8 cellular contexts compared by ENCODE assay signal in genomic region chr5:81787843-81788242, GRCh38. TPM values are rescaled to one million over a fixed set of nuclear protein-coding genes. Genes with fewer than 3 reads are reported as not detected.
DNase-seq lines count a peak whose midpoint lies in the region; ATAC-seq and TF ChIP-seq lines count a peak whose summit lies in the region.

No MANE protein-coding gene starts in this region.

- H3K27ac ChIP-seq in KOPT-K1 (ENCODE audit: low read depth, low read length, poor library complexity, severe bottlenecking) (peak overlapping the region; percentile 18), mesenchymal stem cell (ENCODE audit: low read length, poor library complexity, severe bottlenecking) (no peak overlapping the region)

- H2BK12ac ChIP-seq in mesenchymal stem cell (ENCODE audit: low read length in 2 of 2) = no peak overlapping the region

- H3K4me3 ChIP-seq in choroid plexus epithelial cell (ENCODE audit: low read depth, low read length) = no peak overlapping the region
- no peak overlapping the region for H3K4me3 ChIP-seq in mesenchymal stem cell (ENCODE audit: insufficient read depth in 1 of 2, low read depth in 1 of 2, low read length in 2 of 2)

- no peak overlapping the region for H2BK5ac ChIP-seq in mesenchymal stem cell (ENCODE audit: low read depth, low read length, poor library complexity, severe bottlenecking)

- no peak overlapping the region for H2BK15ac ChIP-seq in mesenchymal stem cell (ENCODE audit: low read depth, poor library complexity, severe bottlenecking)

- peak overlapping the region; percentile 18 for H3K9ac ChIP-seq in mesenchymal stem cell (ENCODE audit: low read length)

- H3K23ac ChIP-seq in mesenchymal stem cell (ENCODE audit: low read length in 2 of 2) = no peak overlapping the region

- H3K36me3 Mint-ChIP-seq in activated CD4-positive, alpha-beta memory T cell treated with anti-CD3 and anti-CD28 coated beads for 36 hours = no peaks in the 10 kb centered on the region
- H3K36me3 Mint-ChIP-seq in naive thymus-derived CD8-positive, alpha-beta T cell = no peaks in the 10 kb centered on the region

- no peak overlapping the region for H4K91ac ChIP-seq in mesenchymal stem cell (ENCODE audit: low read length)

- H3K4ac ChIP-seq in mesenchymal stem cell (ENCODE audit: low read depth in 1 of 2, low read length in 2 of 2) = no peak overlapping the region

- ATAC-seq in naive thymus-derived CD8-positive, alpha-beta T cell = no peak

- 17% methylated on average over 3 of the region's 3 CpGs for WGBS in mesenchymal stem cell

- CTCF ChIA-PET in activated CD4-positive, alpha-beta memory T cell treated with anti-CD3 and anti-CD28 coated beads for 36 hours (lab: Charles Lee) = no interaction called here

- POLR2A ChIA-PET in activated CD4-positive, alpha-beta memory T cell treated with anti-CD3 and anti-CD28 coated beads for 36 hours (lab: Charles Lee) = no interaction called here
- POLR2A ChIA-PET in naive thymus-derived CD8-positive, alpha-beta T cell (lab: Charles Lee) = no interaction called here

- no peaks in the 10 kb centered on the region for H3K27me3 ChIP-seq in mesenchymal stem cell (ENCODE audit: control insufficient read depth in 1 of 2, insufficient read depth in 1 of 2, low read length in 2 of 2)

- no peak overlapping the region for H3K4me3 Mint-ChIP-seq in activated CD4-positive, alpha-beta memory T cell treated with anti-CD3 and anti-CD28 coated beads for 36 hours
- H3K4me3 Mint-ChIP-seq in naive thymus-derived CD8-positive, alpha-beta T cell = no peak overlapping the region

- no peaks in the 10 kb centered on the region for H3K79me1 ChIP-seq in mesenchymal stem cell (replicated peaks; ENCODE audit: low read length, poor library complexity, severe bottlenecking)

- DNase-seq in A172 (ENCODE audit: low spot score) (peak; percentile 16), choroid plexus epithelial cell (ENCODE audit: low read depth) (peak; percentile 85), mesenchymal stem cell (peak; percentile 88), NCI-H2029 (lab: John Stamatoyannopoulos, UW) (no peak), NCI-H345 treated with DMSO at 0.1 percent for 48 hours (lab: John Stamatoyannopoulos, UW; ENCODE audit: unreplicated experiment) (no peak)
- DNase-seq in activated CD4-positive, alpha-beta memory T cell treated with anti-CD3 and anti-CD28 coated beads for 36 hours = no peak
- DNase-seq in naive thymus-derived CD8-positive, alpha-beta T cell = no peak

- H3K14ac ChIP-seq in mesenchymal stem cell (ENCODE audit: low read length in 2 of 2) = no peak overlapping the region

- intact Hi-C loops in activated CD4-positive, alpha-beta memory T cell treated with anti-CD3 and anti-CD28 coated beads for 36 hours (cut with micrococcal nuclease) = no loop called here

- TF ChIP-seq CTCF in choroid plexus epithelial cell (conservative IDR thresholded peaks at IDR 0.05; ENCODE audit: low read depth, low read length) = no peak

- H3K9me3 Mint-ChIP-seq in activated CD4-positive, alpha-beta memory T cell treated with anti-CD3 and anti-CD28 coated beads for 36 hours = no peaks in the 10 kb centered on the region
- no peaks in the 10 kb centered on the region for H3K9me3 Mint-ChIP-seq in naive thymus-derived CD8-positive, alpha-beta T cell

- H3K9me3 ChIP-seq in KOPT-K1 (ENCODE audit: insufficient read depth, low read length, poor library complexity, severe bottlenecking) (no peaks in the 10 kb centered on the region), mesenchymal stem cell (ENCODE audit: control insufficient read depth, low read length) (no peaks in the 10 kb centered on the region)

- no peak overlapping the region for H2BK120ac ChIP-seq in mesenchymal stem cell (ENCODE audit: low read depth, low read length)

- H3K4me1 ChIP-seq in mesenchymal stem cell (ENCODE audit: control insufficient read depth, insufficient read depth, low read depth, low read length) = no peaks in the 10 kb centered on the region

- H3K36me3 ChIP-seq in KOPT-K1 (ENCODE audit: insufficient read depth, low read length) = no peaks in the 10 kb centered on the region
- no peaks in the 10 kb centered on the region for H3K36me3 ChIP-seq in mesenchymal stem cell (ENCODE audit: control insufficient read depth in 1 of 2, insufficient read depth in 2 of 2, low read depth in 1 of 2, low read length in 2 of 2)

- no peak overlapping the region for H2AFZ ChIP-seq in mesenchymal stem cell (ENCODE audit: low read depth, low read length)

- peaks cover 7% of the 10 kb centered on the region for H3K4me1 Mint-ChIP-seq in activated CD4-positive, alpha-beta memory T cell treated with anti-CD3 and anti-CD28 coated beads for 36 hours (ENCODE audit: low read depth)
- H3K4me1 Mint-ChIP-seq in naive thymus-derived CD8-positive, alpha-beta T cell = peaks cover 9 to 16% (median 13%) of the 10 kb centered on the region in 4 donors

- H3K27ac Mint-ChIP-seq in activated CD4-positive, alpha-beta memory T cell treated with anti-CD3 and anti-CD28 coated beads for 36 hours = no peak overlapping the region
- H3K27ac Mint-ChIP-seq in naive thymus-derived CD8-positive, alpha-beta T cell = no peak overlapping the region

- H2AK5ac ChIP-seq in mesenchymal stem cell (ENCODE audit: low read length, severe bottlenecking) = no peak overlapping the region

- H3K27me3 Mint-ChIP-seq in activated CD4-positive, alpha-beta memory T cell treated with anti-CD3 and anti-CD28 coated beads for 36 hours = no peaks in the 10 kb centered on the region
- H3K27me3 Mint-ChIP-seq in naive thymus-derived CD8-positive, alpha-beta T cell = no peaks in the 10 kb centered on the region

- H3K4me2 ChIP-seq in mesenchymal stem cell (ENCODE audit: low read length, poor library complexity, severe bottlenecking) = no peak overlapping the region

- peak overlapping the region in 1 of 2 experiments; percentile 52 for H3K18ac ChIP-seq in mesenchymal stem cell (ENCODE audit: low read depth in 1 of 2, low read length in 2 of 2)

- no peak overlapping the region for H4K8ac ChIP-seq in mesenchymal stem cell (ENCODE audit: low read length)

RNA-seq across cellular contexts. Expression of gene SSBP2, which starts 36.9 kb away (rescaled TPM):
- total RNA-seq in A172 (2014; rRNA removed; shearing (Covaris generic)) = 11.9 and 12.4 TPM in 2 replicates
- polyA plus RNA-seq in mesenchymal stem cell (2013, experiment 1 of 2) = 18.3 TPM
- 17.5 TPM for polyA plus RNA-seq in mesenchymal stem cell (2013, experiment 2 of 2)
- total RNA-seq in activated CD4-positive, alpha-beta memory T cell treated with anti-CD3 and anti-CD28 coated beads for 36 hours = 10 to 100 TPM; 13.0 to 14.2 TPM
- 10 to 100 TPM; 40.2 to 40.6 TPM for total RNA-seq in naive thymus-derived CD8-positive, alpha-beta T cell
- 10 to 100 TPM; 36.4 to 43.8 (median 36.8) TPM for polyA plus RNA-seq in naive thymus-derived CD8-positive, alpha-beta T cell

Comparison
In these comparisons a context has a peak if more than half of its experiments do, and no peak if none do; other contexts are left out.
1. DNase-seq: peak in A172 (single experiment), choroid plexus epithelial cell (single experiment) and mesenchymal stem cell (single experiment); none in activated CD4-positive, alpha-beta memory T cell treated with anti-CD3 and anti-CD28 coated beads for 36 hours (single experiment), NCI-H2029 (single experiment), naive thymus-derived CD8-positive, alpha-beta T cell (0 of 10) and NCI-H345 treated with DMSO at 0.1 percent for 48 hours (single experiment).